ENCODE assay signal across 9 cellular contexts in the genomic region with DNA sequence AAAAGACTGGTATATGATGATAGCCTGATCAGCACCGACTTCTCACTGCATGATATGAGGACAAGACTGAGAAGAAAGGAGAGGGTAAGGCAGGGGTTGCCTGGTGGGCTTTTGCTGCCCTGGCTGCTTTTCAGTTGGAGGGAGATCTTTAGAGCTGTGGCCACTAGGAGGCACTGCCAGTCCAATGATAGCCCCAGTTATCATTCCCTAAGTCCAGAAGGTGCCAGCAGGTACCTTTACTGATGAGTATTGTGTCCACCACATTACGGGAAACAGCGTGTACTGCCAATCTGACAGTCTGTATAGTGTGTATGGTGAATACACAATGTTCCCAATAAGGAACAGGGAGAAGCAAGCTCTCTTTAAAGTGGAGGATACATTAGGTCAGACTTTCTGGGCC. TPM values are rescaled to one million over a fixed set of nuclear protein-coding genes. Genes with fewer than 3 reads are reported as not detected.
DNase-seq lines count a peak whose midpoint lies in the region; ATAC-seq and TF ChIP-seq lines count a peak whose summit lies in the region.
"Had no signal": no experiment of that assay in that cellular context is flagged by ENCODE, and none has a peak within 500 bp of the region (broad histone marks: within the 10 kb centered on the region; RNA-seq: fewer than 3 reads in every experiment).

No MANE protein-coding gene starts in this region.

- H3K4me3 ChIP-seq in Caco-2 (ENCODE audit: low read depth, low read length) (no peak overlapping the region), colonic mucosa (no peak overlapping the region)

- H3K4me3 Mint-ChIP-seq in Caco-2 (ENCODE audit: unreplicated experiment) (no peak overlapping the region), osteocyte (ENCODE audit: unreplicated experiment) (no peak overlapping the region)
- H3K4me3 Mint-ChIP-seq: IgD-negative memory B cell had no signal

- CTCF ChIA-PET in Caco-2 (lab: Charles Lee) = interaction anchor here (1.5 to 2.2 kb wide), 2 partner anchors 56 to 265 kb away, joined by 4 to 8 read pairs; no protein-coding TSS in a partner anchor

- ATAC-seq in GM21367 (IDR thresholded peaks at IDR 0.05; ENCODE audit: unreplicated experiment) (peak; percentile 64), HG02678 (IDR thresholded peaks at IDR 0.05; ENCODE audit: unreplicated experiment) (no peak)

- H3K9ac ChIP-seq in colonic mucosa (ENCODE audit: low read depth in 2 of 2, low read length in 2 of 2) = no peak overlapping the region

- no peaks in the 10 kb centered on the region for H3K4me1 Mint-ChIP-seq in Caco-2 (ENCODE audit: low read depth, unreplicated experiment)
- peaks cover 6% of the 10 kb centered on the region for H3K4me1 Mint-ChIP-seq in osteocyte (ENCODE audit: unreplicated experiment)

- H3K27me3 Mint-ChIP-seq in Caco-2 (ENCODE audit: insufficient read depth, unreplicated experiment) = peaks cover 15% of the 10 kb centered on the region
- peaks cover 62% of the 10 kb centered on the region for H3K27me3 Mint-ChIP-seq in osteocyte (ENCODE audit: unreplicated experiment)

- POLR2A ChIA-PET in Caco-2 (lab: Charles Lee) = no interaction called here

- intact Hi-C loops in Caco-2 (cut with micrococcal nuclease; ENCODE audit: unreplicated experiment) = loop anchor here (1.0 to 10.0 kb wide), 3 partner anchors 56 to 552 kb away; no protein-coding TSS in a partner anchor
- intact Hi-C loops in colonic mucosa (cut with DNase I) = loop anchor here (5.0 to 10.0 kb wide), 3 partner anchors 55 to 552 kb away; no protein-coding TSS in a partner anchor

- H3K9me3 ChIP-seq in Caco-2 (no peaks in the 10 kb centered on the region), colonic mucosa (no peaks in the 10 kb centered on the region)

- TF ChIP-seq CTCF in Caco-2 (IDR thresholded peaks at IDR 0.05; ENCODE audit: insufficient read depth in 1 of 2, low read depth in 1 of 2, low read length in 1 of 2, severe bottlenecking in 1 of 2, unreplicated experiment in 1 of 2) (peak; percentile 25 to 39), colonic mucosa (IDR thresholded peaks at IDR 0.05) (peak; percentile 44), osteocyte (IDR thresholded peaks at IDR 0.05) (peak; percentile 63)

- H3K36me3 Mint-ChIP-seq in Caco-2 (ENCODE audit: insufficient read depth, unreplicated experiment) (no peaks in the 10 kb centered on the region), osteocyte (ENCODE audit: unreplicated experiment) (peaks cover 1% of the 10 kb centered on the region)
- H3K36me3 Mint-ChIP-seq: IgD-negative memory B cell had no signal

- H3K9me3 Mint-ChIP-seq in Caco-2 (ENCODE audit: unreplicated experiment) (peaks cover 18% of the 10 kb centered on the region), osteocyte (ENCODE audit: unreplicated experiment) (peaks cover 12% of the 10 kb centered on the region)

- DNase-seq in Caco-2 (peak in 1 of 2 experiments; percentile 24), NCI-H2227 (lab: John Stamatoyannopoulos, UW; ENCODE audit: unreplicated experiment) (peak; percentile 48), colonic mucosa (peak; percentile 43), osteocyte (ENCODE audit: extremely low spot score, unreplicated experiment) (no peak), T-helper 9 cell (no peak), middle frontal gyrus (ENCODE audit: extremely low spot score, low spot score) (no peak)

- H3K27ac Mint-ChIP-seq in Caco-2 (ENCODE audit: unreplicated experiment) (no peak overlapping the region), osteocyte (ENCODE audit: unreplicated experiment) (no peak overlapping the region)
- H3K27ac Mint-ChIP-seq: IgD-negative memory B cell had no signal

- H3K36me3 ChIP-seq in Caco-2 (ENCODE audit: control insufficient read depth, insufficient read depth, low read length) = no peaks in the 10 kb centered on the region
- H3K36me3 ChIP-seq in colonic mucosa = no peaks in the 10 kb centered on the region

- H3K27ac ChIP-seq in colonic mucosa = no peak overlapping the region

- H3K4me1 ChIP-seq in Caco-2 = 0 out of 2 replicates have a peak, but pooled peaks cover 3% of the 10 kb centered on the region
- no peaks in the 10 kb centered on the region for H3K4me1 ChIP-seq in colonic mucosa

- no TSS peak for BruUV-seq in Caco-2 (replicated peaks; lab: Mats Ljungman, UMichigan)

- H3K27me3 ChIP-seq in Caco-2 (replicated peaks; ENCODE audit: control insufficient read depth, insufficient read depth, low read length) (no peaks in the 10 kb centered on the region), colonic mucosa (peaks cover 15% of the 10 kb centered on the region)

RNA-seq across cellular contexts. Expression of a gene that starts 55.8 kb away (rescaled TPM):
- total RNA-seq in Caco-2 (2022) (not detected in 2 replicates), colonic mucosa (under 1 TPM; 0.27 to 0.32 TPM), osteocyte (not detected in 2 replicates)

Comparison
In these comparisons a context has a peak if more than half of its experiments do, and no peak if none do; other contexts are left out.
1. DNase-seq: peak in NCI-H2227 (single experiment) and colonic mucosa (single experiment); none in osteocyte (single experiment), T-helper 9 cell (single experiment) and middle frontal gyrus (single experiment).
2. Peak in every context shown above with its lines, with median percentiles within 50 percentile points of each other: CTCF ChIP-seq.